1 cellular context compared by ENCODE assay signal in the genomic region with DNA sequence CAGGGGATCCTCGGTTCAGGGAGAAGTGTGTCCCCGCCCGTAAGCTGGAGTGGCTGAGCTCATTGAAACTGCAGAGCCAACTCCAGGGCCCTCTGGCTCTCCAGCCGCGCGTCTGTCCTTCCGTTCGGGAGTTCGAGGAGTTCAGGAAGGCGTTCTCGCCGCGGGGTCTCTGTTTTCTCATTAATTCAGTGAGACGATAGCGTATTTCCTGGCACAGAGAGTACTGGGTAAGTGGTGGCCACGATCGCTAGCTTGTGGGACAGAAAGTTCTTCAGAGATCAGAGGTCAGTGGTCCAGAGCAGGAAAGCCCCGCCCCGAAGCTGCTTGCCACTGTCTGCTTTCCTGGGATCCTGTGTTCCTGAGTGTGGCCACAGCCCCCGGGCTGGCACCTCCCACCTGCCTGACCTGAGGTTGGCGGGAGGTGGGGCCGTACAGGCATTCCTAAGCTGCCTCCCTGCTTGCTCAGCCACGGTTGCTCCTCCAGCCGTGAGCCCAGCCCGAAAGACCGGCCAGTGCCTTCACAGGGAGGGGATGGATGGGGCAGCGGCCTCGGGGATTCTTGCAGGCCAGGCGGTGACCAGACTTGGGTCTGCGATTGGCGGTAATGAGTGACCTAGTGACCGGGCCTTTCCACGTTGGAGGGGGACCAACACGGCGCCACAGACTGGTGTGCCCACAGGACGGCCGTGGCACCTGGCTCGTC.
TF ChIP-seq lines count a peak whose summit lies in the region.

No MANE protein-coding gene starts in this region.

TF ChIP-seq in HepG2, 621 proteins besides CTCF, POLR2A, EP300 and RAD21 (continued from another document and continues in another):
- TF ChIP-seq, protein P1, sequence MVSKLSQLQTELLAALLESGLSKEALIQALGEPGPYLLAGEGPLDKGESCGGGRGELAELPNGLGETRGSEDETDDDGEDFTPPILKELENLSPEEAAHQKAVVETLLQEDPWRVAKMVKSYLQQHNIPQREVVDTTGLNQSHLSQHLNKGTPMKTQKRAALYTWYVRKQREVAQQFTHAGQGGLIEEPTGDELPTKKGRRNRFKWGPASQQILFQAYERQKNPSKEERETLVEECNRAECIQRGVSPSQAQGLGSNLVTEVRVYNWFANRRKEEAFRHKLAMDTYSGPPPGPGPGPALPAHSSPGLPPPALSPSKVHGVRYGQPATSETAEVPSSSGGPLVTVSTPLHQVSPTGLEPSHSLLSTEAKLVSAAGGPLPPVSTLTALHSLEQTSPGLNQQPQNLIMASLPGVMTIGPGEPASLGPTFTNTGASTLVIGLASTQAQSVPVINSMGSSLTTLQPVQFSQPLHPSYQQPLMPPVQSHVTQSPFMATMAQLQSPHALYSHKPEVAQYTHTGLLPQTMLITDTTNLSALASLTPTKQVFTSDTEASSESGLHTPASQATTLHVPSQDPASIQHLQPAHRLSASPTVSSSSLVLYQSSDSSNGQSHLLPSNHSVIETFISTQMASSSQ (IDR thresholded peaks at IDR 0.05; ENCODE audit: low read depth): no peak
- TF ChIP-seq, protein P1 (CRISPR knock-in tag; IDR thresholded peaks at IDR 0.05; ENCODE audit: borderline replicate concordance): peak; percentile 30; the same call in 1 of the 2 replicates
- TF ChIP-seq, protein P2, sequence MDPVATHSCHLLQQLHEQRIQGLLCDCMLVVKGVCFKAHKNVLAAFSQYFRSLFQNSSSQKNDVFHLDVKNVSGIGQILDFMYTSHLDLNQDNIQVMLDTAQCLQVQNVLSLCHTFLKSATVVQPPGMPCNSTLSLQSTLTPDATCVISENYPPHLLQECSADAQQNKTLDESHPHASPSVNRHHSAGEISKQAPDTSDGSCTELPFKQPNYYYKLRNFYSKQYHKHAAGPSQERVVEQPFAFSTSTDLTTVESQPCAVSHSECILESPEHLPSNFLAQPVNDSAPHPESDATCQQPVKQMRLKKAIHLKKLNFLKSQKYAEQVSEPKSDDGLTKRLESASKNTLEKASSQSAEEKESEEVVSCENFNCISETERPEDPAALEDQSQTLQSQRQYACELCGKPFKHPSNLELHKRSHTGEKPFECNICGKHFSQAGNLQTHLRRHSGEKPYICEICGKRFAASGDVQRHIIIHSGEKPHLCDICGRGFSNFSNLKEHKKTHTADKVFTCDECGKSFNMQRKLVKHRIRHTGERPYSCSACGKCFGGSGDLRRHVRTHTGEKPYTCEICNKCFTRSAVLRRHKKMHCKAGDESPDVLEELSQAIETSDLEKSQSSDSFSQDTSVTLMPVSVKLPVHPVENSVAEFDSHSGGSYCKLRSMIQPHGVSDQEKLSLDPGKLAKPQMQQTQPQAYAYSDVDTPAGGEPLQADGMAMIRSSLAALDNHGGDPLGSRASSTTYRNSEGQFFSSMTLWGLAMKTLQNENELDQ (CRISPR knock-in tag; IDR thresholded peaks at IDR 0.05; ENCODE audit: borderline replicate concordance): no peak
- TF ChIP-seq KAT8 (CRISPR knock-in tag; IDR thresholded peaks at IDR 0.05): peak; percentile 74
- TF ChIP-seq HOXA3 (CRISPR knock-in tag; IDR thresholded peaks at IDR 0.05): peak; percentile 77
- TF ChIP-seq, protein P3, sequence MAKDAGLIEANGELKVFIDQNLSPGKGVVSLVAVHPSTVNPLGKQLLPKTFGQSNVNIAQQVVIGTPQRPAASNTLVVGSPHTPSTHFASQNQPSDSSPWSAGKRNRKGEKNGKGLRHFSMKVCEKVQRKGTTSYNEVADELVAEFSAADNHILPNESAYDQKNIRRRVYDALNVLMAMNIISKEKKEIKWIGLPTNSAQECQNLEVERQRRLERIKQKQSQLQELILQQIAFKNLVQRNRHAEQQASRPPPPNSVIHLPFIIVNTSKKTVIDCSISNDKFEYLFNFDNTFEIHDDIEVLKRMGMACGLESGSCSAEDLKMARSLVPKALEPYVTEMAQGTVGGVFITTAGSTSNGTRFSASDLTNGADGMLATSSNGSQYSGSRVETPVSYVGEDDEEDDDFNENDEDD (CRISPR knock-in tag; IDR thresholded peaks at IDR 0.05; ENCODE audit: borderline replicate concordance): 0 out of 2 replicates have a peak, but pooled peaks have one; percentile 12
- TF ChIP-seq POLR2AphosphoS5 (IDR thresholded peaks at IDR 0.05; ENCODE audit: low read depth, low read length): peak; percentile 77
- peak; percentile 73 for TF ChIP-seq MEF2D (CRISPR knock-in tag; IDR thresholded peaks at IDR 0.05)
- peak; percentile 58 for TF ChIP-seq SALL1 (CRISPR knock-in tag; IDR thresholded peaks at IDR 0.05)
- no peak for TF ChIP-seq ONECUT2 (CRISPR knock-in tag; IDR thresholded peaks at IDR 0.05)
- TF ChIP-seq MED13 (CRISPR knock-in tag; IDR thresholded peaks at IDR 0.05): peak; percentile 19; the same call in 1 of the 2 replicates
- TF ChIP-seq, protein P4, sequence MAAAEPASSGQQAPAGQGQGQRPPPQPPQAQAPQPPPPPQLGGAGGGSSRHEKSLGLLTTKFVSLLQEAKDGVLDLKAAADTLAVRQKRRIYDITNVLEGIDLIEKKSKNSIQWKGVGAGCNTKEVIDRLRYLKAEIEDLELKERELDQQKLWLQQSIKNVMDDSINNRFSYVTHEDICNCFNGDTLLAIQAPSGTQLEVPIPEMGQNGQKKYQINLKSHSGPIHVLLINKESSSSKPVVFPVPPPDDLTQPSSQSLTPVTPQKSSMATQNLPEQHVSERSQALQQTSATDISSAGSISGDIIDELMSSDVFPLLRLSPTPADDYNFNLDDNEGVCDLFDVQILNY (CRISPR knock-in tag; conservative IDR thresholded peaks at IDR 0.05): no peak
- 0 out of 2 replicates have a peak, but pooled peaks have one; percentile 50 for TF ChIP-seq KLF13 (CRISPR knock-in tag; IDR thresholded peaks at IDR 0.05)
- peak; percentile 71 for TF ChIP-seq ZNF430 (CRISPR knock-in tag; IDR thresholded peaks at IDR 0.05)
- TF ChIP-seq ZNF205 (CRISPR knock-in tag; IDR thresholded peaks at IDR 0.05): 0 out of 2 replicates have a peak, but pooled peaks have one; percentile 13
- TF ChIP-seq ZNF652 (CRISPR knock-in tag; IDR thresholded peaks at IDR 0.05; ENCODE audit: borderline replicate concordance, low read depth): no peak
- no peak for TF ChIP-seq ATF1 (CRISPR knock-in tag; IDR thresholded peaks at IDR 0.05)
- TF ChIP-seq, protein P5, sequence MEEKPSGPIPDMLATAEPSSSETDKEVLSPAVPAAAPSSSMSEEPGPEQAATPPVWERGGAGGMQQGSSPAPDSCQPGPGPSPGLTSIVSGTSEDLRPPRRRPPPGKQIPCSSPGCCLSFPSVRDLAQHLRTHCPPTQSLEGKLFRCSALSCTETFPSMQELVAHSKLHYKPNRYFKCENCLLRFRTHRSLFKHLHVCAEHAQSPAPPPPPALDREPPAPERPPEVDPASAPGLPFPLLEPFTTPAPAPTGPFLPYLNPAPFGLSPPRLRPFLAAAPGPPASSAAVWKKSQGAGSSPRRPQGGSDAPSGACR (CRISPR knock-in tag; IDR thresholded peaks at IDR 0.05): 0 out of 2 replicates have a peak, but pooled peaks have one; percentile 13
- TF ChIP-seq ZSCAN25 (CRISPR knock-in tag; IDR thresholded peaks at IDR 0.05): no peak
- no peak for TF ChIP-seq MLLT10 (CRISPR knock-in tag; IDR thresholded peaks at IDR 0.05)
- TF ChIP-seq, protein P6, sequence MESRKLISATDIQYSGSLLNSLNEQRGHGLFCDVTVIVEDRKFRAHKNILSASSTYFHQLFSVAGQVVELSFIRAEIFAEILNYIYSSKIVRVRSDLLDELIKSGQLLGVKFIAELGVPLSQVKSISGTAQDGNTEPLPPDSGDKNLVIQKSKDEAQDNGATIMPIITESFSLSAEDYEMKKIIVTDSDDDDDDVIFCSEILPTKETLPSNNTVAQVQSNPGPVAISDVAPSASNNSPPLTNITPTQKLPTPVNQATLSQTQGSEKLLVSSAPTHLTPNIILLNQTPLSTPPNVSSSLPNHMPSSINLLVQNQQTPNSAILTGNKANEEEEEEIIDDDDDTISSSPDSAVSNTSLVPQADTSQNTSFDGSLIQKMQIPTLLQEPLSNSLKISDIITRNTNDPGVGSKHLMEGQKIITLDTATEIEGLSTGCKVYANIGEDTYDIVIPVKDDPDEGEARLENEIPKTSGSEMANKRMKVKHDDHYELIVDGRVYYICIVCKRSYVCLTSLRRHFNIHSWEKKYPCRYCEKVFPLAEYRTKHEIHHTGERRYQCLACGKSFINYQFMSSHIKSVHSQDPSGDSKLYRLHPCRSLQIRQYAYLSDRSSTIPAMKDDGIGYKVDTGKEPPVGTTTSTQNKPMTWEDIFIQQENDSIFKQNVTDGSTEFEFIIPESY (CRISPR knock-in tag; IDR thresholded peaks at IDR 0.05): peak; percentile 52; the same call in 1 of the 2 replicates
- TF ChIP-seq ZNF180 (CRISPR knock-in tag; IDR thresholded peaks at IDR 0.05; ENCODE audit: borderline replicate concordance, low read depth): no peak
- TF ChIP-seq HMG20A (CRISPR knock-in tag; IDR thresholded peaks at IDR 0.05; ENCODE audit: borderline replicate concordance): 0 out of 2 replicates have a peak, but pooled peaks have one; percentile 25
- peak; percentile 63; the same call in 1 of the 2 replicates for TF ChIP-seq DNMT3B (CRISPR knock-in tag; conservative IDR thresholded peaks at IDR 0.05)
- peak; percentile 76 for TF ChIP-seq HNF4A (CRISPR knock-in tag; IDR thresholded peaks at IDR 0.05)
- TF ChIP-seq, protein P7, sequence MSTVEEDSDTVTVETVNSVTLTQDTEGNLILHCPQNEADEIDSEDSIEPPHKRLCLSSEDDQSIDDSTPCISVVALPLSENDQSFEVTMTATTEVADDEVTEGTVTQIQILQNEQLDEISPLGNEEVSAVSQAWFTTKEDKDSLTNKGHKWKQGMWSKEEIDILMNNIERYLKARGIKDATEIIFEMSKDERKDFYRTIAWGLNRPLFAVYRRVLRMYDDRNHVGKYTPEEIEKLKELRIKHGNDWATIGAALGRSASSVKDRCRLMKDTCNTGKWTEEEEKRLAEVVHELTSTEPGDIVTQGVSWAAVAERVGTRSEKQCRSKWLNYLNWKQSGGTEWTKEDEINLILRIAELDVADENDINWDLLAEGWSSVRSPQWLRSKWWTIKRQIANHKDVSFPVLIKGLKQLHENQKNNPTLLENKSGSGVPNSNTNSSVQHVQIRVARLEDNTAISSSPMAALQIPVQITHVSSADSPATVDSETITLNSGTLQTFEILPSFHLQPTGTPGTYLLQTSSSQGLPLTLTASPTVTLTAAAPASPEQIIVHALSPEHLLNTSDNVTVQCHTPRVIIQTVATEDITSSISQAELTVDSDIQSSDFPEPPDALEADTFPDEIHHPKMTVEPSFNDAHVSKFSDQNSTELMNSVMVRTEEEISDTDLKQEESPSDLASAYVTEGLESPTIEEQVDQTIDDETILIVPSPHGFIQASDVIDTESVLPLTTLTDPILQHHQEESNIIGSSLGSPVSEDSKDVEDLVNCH (CRISPR knock-in tag; IDR thresholded peaks at IDR 0.05): no peak
- no peak for TF ChIP-seq SRSF1 (optimal IDR thresholded peaks at IDR 0.05; ENCODE audit: low read depth, low read length)
- TF ChIP-seq ARID2 (CRISPR knock-in tag; IDR thresholded peaks at IDR 0.05; ENCODE audit: borderline replicate concordance): no peak
- 0 out of 2 replicates have a peak, but pooled peaks have one; percentile 40 for TF ChIP-seq FOXK2 (IDR thresholded peaks at IDR 0.05)
- no peak for TF ChIP-seq GLI4 (CRISPR knock-in tag; IDR thresholded peaks at IDR 0.05; ENCODE audit: borderline replicate concordance)
- no peak for TF ChIP-seq ATF7-NPFF (CRISPR knock-in tag; IDR thresholded peaks at IDR 0.05; ENCODE audit: low read depth)
- peak; percentile 82; the same call in 1 of the 2 replicates for TF ChIP-seq ZFX (CRISPR knock-in tag; IDR thresholded peaks at IDR 0.05; ENCODE audit: low read depth)
- no peak for TF ChIP-seq SMARCE1 (IDR thresholded peaks at IDR 0.05; ENCODE audit: borderline replicate concordance)
- TF ChIP-seq ZBTB7A (CRISPR knock-in tag; IDR thresholded peaks at IDR 0.05): peak; percentile 78
- TF ChIP-seq ATF7 (IDR thresholded peaks at IDR 0.05): no peak
- no peak for TF ChIP-seq ATF7 (CRISPR knock-in tag; IDR thresholded peaks at IDR 0.05)
- TF ChIP-seq PHF8 (CRISPR knock-in tag; IDR thresholded peaks at IDR 0.05): peak; percentile 60; the same call in 1 of the 2 replicates
- TF ChIP-seq SOX5 (CRISPR knock-in tag; IDR thresholded peaks at IDR 0.05; ENCODE audit: borderline replicate concordance): no peak
- peak; percentile 12; the same call in 1 of the 2 replicates for TF ChIP-seq TAF1 (CRISPR knock-in tag; IDR thresholded peaks at IDR 0.05)
- TF ChIP-seq ZMYM4 (CRISPR knock-in tag; IDR thresholded peaks at IDR 0.05): no peak
- no peak for TF ChIP-seq XBP1 (CRISPR knock-in tag; IDR thresholded peaks at IDR 0.05)
- TF ChIP-seq ZNF530 (CRISPR knock-in tag; IDR thresholded peaks at IDR 0.05; ENCODE audit: low read depth): no peak
- no peak; the same call in none of the 2 replicates for TF ChIP-seq DMAP1 (CRISPR knock-in tag; IDR thresholded peaks at IDR 0.05)
- TF ChIP-seq POLR2AphosphoS2 (IDR thresholded peaks at IDR 0.05; ENCODE audit: low read depth, low read length): no peak
- TF ChIP-seq, protein P8, sequence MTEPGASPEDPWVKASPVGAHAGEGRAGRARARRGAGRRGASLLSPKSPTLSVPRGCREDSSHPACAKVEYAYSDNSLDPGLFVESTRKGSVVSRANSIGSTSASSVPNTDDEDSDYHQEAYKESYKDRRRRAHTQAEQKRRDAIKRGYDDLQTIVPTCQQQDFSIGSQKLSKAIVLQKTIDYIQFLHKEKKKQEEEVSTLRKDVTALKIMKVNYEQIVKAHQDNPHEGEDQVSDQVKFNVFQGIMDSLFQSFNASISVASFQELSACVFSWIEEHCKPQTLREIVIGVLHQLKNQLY (CRISPR knock-in tag; IDR thresholded peaks at IDR 0.05): peak; percentile 74; the same call in 1 of the 2 replicates
- TF ChIP-seq RBFOX2 (IDR thresholded peaks at IDR 0.05; ENCODE audit: low read depth, low read length): no peak; the same call in none of the 2 replicates
- TF ChIP-seq, protein P9, sequence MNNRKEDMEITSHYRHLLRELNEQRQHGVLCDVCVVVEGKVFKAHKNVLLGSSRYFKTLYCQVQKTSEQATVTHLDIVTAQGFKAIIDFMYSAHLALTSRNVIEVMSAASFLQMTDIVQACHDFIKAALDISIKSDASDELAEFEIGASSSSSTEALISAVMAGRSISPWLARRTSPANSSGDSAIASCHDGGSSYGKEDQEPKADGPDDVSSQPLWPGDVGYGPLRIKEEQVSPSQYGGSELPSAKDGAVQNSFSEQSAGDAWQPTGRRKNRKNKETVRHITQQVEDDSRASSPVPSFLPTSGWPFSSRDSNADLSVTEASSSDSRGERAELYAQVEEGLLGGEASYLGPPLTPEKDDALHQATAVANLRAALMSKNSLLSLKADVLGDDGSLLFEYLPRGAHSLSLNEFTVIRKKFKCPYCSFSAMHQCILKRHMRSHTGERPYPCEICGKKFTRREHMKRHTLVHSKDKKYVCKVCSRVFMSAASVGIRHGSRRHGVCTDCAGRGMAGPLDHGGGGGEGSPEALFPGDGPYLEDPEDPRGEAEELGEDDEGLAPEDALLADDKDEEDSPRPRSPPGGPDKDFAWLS (CRISPR knock-in tag; IDR thresholded peaks at IDR 0.05; ENCODE audit: borderline replicate concordance): no peak
- TF ChIP-seq ZNF766 (CRISPR knock-in tag; IDR thresholded peaks at IDR 0.05; ENCODE audit: borderline replicate concordance): 0 out of 2 replicates have a peak, but pooled peaks have one; percentile 69
